ENCODE assay signal across 13 cellular contexts in genomic region chrX:39773150-39773549, GRCh38.
DNase-seq lines count a peak whose midpoint lies in the region; ATAC-seq and TF ChIP-seq lines count a peak whose summit lies in the region.
"Had no signal": no experiment of that assay in that cellular context is flagged by ENCODE, and none has a peak within 500 bp of the region (broad histone marks: within the 10 kb centered on the region; RNA-seq: fewer than 3 reads in every experiment).

No MANE protein-coding gene starts in this region.

- POLR2A ChIA-PET in PC-3 (lab: Charles Lee; ENCODE audit: unreplicated experiment) = no interaction called here

- CTCF ChIA-PET in Calu3 (lab: Charles Lee) (no interaction called here), PC-3 (lab: Charles Lee) (no interaction called here)

- H3K9ac ChIP-seq in PC-3 (ENCODE audit: low read length) = no peak overlapping the region

- H3K4me1 Mint-ChIP-seq in Calu3 (ENCODE audit: low read depth, unreplicated experiment) = peaks cover 42% of the 10 kb centered on the region

- H3K36me3 Mint-ChIP-seq in Calu3 (ENCODE audit: insufficient read depth, unreplicated experiment) = peaks cover 9% of the 10 kb centered on the region

- H3K9me2 ChIP-seq in hepatocyte (replicated peaks; ENCODE audit: insufficient read depth) = no peaks in the 10 kb centered on the region
- no peaks in the 10 kb centered on the region for H3K9me2 ChIP-seq in PC-3 (replicated peaks; ENCODE audit: low read length)

- H3K4me3 ChIP-seq in hepatocyte (no peak overlapping the region), esophagus squamous epithelium (no peak overlapping the region), PC-3 (ENCODE audit: low read length) (no peak overlapping the region)

- H3K27ac Mint-ChIP-seq in Calu3 (ENCODE audit: unreplicated experiment) = peak overlapping the region; percentile 90

- H3K4me1 ChIP-seq in hepatocyte (ENCODE audit: insufficient read depth) = peaks cover 26% of the 10 kb centered on the region
- peaks cover 0 to 18% (median 3%) of the 10 kb centered on the region in 3 donors for H3K4me1 ChIP-seq in esophagus squamous epithelium
- peaks cover 16% of the 10 kb centered on the region; the same call in 1 of the 2 replicates for H3K4me1 ChIP-seq in PC-3 (ENCODE audit: insufficient read depth, low read length)

- no TSS peak for BruUV-seq in Calu3 (replicated peaks; lab: Mats Ljungman, UMichigan)
- BruUV-seq in PC-3 (replicated peaks; lab: Mats Ljungman, UMichigan) = no TSS peak

- DNase-seq in DMS153 (lab: John Stamatoyannopoulos, UW) (peak; percentile 1), DMS153 treated with DMSO at 0.1 percent for 48 hours (lab: John Stamatoyannopoulos, UW; ENCODE audit: unreplicated experiment) (no peak), Calu3 (no peak), SW480 (ENCODE audit: low spot score) (peak; percentile 76), hepatocyte (ENCODE audit: low spot score) (no peak), esophagus squamous epithelium (lab: John Stamatoyannopoulos, UW) (no peak), NCI-H2196 treated with DMSO at 0.1 percent for 48 hours (lab: John Stamatoyannopoulos, UW; ENCODE audit: unreplicated experiment) (no peak), PC-3 (no peak)
- DNase-seq: COR-L47, NCI-H1930, NCI-H82, Right ventricle myocardium superior had no signal

- no peaks in the 10 kb centered on the region for H3K27me3 Mint-ChIP-seq in Calu3 (ENCODE audit: unreplicated experiment)

- peak overlapping the region; percentile 52 for H3K4me3 Mint-ChIP-seq in Calu3 (ENCODE audit: low read depth, unreplicated experiment)

- no peaks in the 10 kb centered on the region for H3K36me3 ChIP-seq in hepatocyte (replicated peaks; ENCODE audit: insufficient read depth, low read depth)
- H3K36me3 ChIP-seq in esophagus squamous epithelium = no peaks in the 10 kb centered on the region
- no peaks in the 10 kb centered on the region for H3K36me3 ChIP-seq in PC-3 (ENCODE audit: low read depth, low read length)

- H3K9me3 ChIP-seq in hepatocyte (ENCODE audit: low read depth) = no peaks in the 10 kb centered on the region
- no peaks in the 10 kb centered on the region for H3K9me3 ChIP-seq in esophagus squamous epithelium
- H3K9me3 ChIP-seq in PC-3 (ENCODE audit: low read length) = no peaks in the 10 kb centered on the region

- ATAC-seq in PC-3 = no peak

- H3K79me2 ChIP-seq in hepatocyte = no peaks in the 10 kb centered on the region
- H3K79me2 ChIP-seq in PC-3 (ENCODE audit: low read length) = no peaks in the 10 kb centered on the region

- TF ChIP-seq POLR2A in esophagus squamous epithelium (IDR thresholded peaks at IDR 0.05) = no peak

- H3K4me2 ChIP-seq in hepatocyte (no peak overlapping the region), PC-3 (ENCODE audit: low read length) (no peak overlapping the region)

- no peaks in the 10 kb centered on the region for H3F3A ChIP-seq in PC-3 (ENCODE audit: low read length, unreplicated experiment)

- H3K9me3 Mint-ChIP-seq in Calu3 (ENCODE audit: low read depth, unreplicated experiment) = peaks cover 4% of the 10 kb centered on the region

- H2AFZ ChIP-seq in hepatocyte = no peak overlapping the region
- H2AFZ ChIP-seq in PC-3 (ENCODE audit: low read length) = no peak overlapping the region

- intact Hi-C loops in Calu3 (cut with micrococcal nuclease; ENCODE audit: unreplicated experiment) = no loop called here
- intact Hi-C loops in esophagus squamous epithelium (cut with DNase I) = no loop called here
- intact Hi-C loops in PC-3 (cut with micrococcal nuclease) = loop anchor here (5.0 kb wide), 1 partner anchor 34 kb away; no protein-coding TSS in a partner anchor

- peak overlapping the region; percentile 74 for H3K27ac ChIP-seq in hepatocyte
- no peak overlapping the region for H3K27ac ChIP-seq in esophagus squamous epithelium
- H3K27ac ChIP-seq in PC-3 (ENCODE audit: low read length) = no peak overlapping the region
- H3K27ac ChIP-seq: 22Rv1 had no signal

- TF ChIP-seq CTCF in Calu3 (IDR thresholded peaks at IDR 0.05; ENCODE audit: unreplicated experiment) = no peak
- TF ChIP-seq CTCF in hepatocyte (IDR thresholded peaks at IDR 0.05; ENCODE audit: poor library complexity) = no peak
- TF ChIP-seq CTCF in esophagus squamous epithelium (IDR thresholded peaks at IDR 0.05) = no peak
- no peak for TF ChIP-seq CTCF in PC-3 (conservative IDR thresholded peaks at IDR 0.05; ENCODE audit: low read depth, low read length)

- 44% methylated on average over 3 of the region's 3 CpGs for WGBS in hepatocyte (ENCODE audit: low lambda C conversion rate, missing lambda C conversion rate)
- WGBS in esophagus squamous epithelium, 2 donors = 67 to 100% methylated on average over 1 to 3 of the region's 3 CpGs

- H3K27me3 ChIP-seq in hepatocyte (no peaks in the 10 kb centered on the region), esophagus squamous epithelium (no peaks in the 10 kb centered on the region), PC-3 (ENCODE audit: low read length) (no peaks in the 10 kb centered on the region)

- H4K20me1 ChIP-seq in hepatocyte (ENCODE audit: insufficient read depth, poor library complexity, severe bottlenecking) = no peaks in the 10 kb centered on the region
- H4K20me1 ChIP-seq in PC-3 (ENCODE audit: low read length) = no peaks in the 10 kb centered on the region

Comparison
In these comparisons a context has a peak if more than half of its experiments do, and no peak if none do; other contexts are left out.
1. DNase-seq: peak in DMS153 (single experiment) and SW480 (single experiment); none in DMS153 treated with DMSO at 0.1 percent for 48 hours (single experiment), Calu3 (single experiment), hepatocyte (single experiment), esophagus squamous epithelium (single experiment), NCI-H2196 treated with DMSO at 0.1 percent for 48 hours (single experiment) and PC-3 (single experiment).